In genomic region chr7:127347567-127348246, GRCh38 we compare ENCODE assay signal across 8 cellular contexts. TPM values are rescaled to one million over a fixed set of nuclear protein-coding genes. Genes with fewer than 3 reads are reported as not detected.
DNase-seq lines count a peak whose midpoint lies in the region; ATAC-seq, FAIRE-seq and TF ChIP-seq lines count a peak whose summit lies in the region.

No MANE protein-coding gene starts in this region.

- H3K27ac ChIP-seq in kidney (ENCODE audit: low read depth in 2 of 2, low read length in 2 of 2), result no peak overlapping the region

- peak; percentile 57 for TF ChIP-seq CTCF in kidney (IDR thresholded peaks at IDR 0.05; ENCODE audit: borderline replicate concordance, extremely low read depth, insufficient read depth)

- H3K36me3 ChIP-seq in kidney (ENCODE audit: control insufficient read depth in 1 of 2, insufficient read depth in 2 of 2, low read length in 2 of 2), result no peaks in the 10 kb centered on the region

- H3K9ac ChIP-seq in kidney (ENCODE audit: low read length in 2 of 2), result peak overlapping the region in 1 of 2 donors; percentile 28

- TF ChIP-seq POLR2A in GM12891 (IDR thresholded peaks at IDR 0.05; ENCODE audit: low read depth, low read length), result no peak

- DNase-seq in GM12891 (ENCODE audit: insufficient read length, low spot score), result peak; percentile 82
- peak; percentile 61 to 65 for DNase-seq in NCI-H1930 (lab: John Stamatoyannopoulos, UW)
- peak; percentile 39 for DNase-seq in activated CD4-positive, CD25-positive, alpha-beta regulatory T cell treated with anti-CD3 and anti-CD28 coated beads, Interleukin-2, amount 50 U/mL, for 16 hours (ENCODE audit: low read depth, low spot score)
- peak; percentile 64 for DNase-seq in central memory CD4-positive, alpha-beta T cell
- DNase-seq in kidney, result peak; percentile 87
- DNase-seq in stimulated activated CD4-positive, alpha-beta T cell treated with anti-CD3 and anti-CD28 coated beads, Interleukin-2, amount 100 ng/mL, for 24 hours, result peak; percentile 74 to 78
- DNase-seq in SHP77 treated with DMSO at 0.1 percent for 48 hours (lab: John Stamatoyannopoulos, UW), result no peak

- H3K4me1 ChIP-seq in kidney (ENCODE audit: control insufficient read depth in 1 of 2, insufficient read depth in 1 of 2, low read depth in 1 of 2, low read length in 2 of 2), result no peaks in the 10 kb centered on the region

- peak overlapping the region; percentile 48 to 50 for H3K4me3 ChIP-seq in kidney (ENCODE audit: low read length in 2 of 2)

- peak; percentile 99 for ATAC-seq in HG02798 (IDR thresholded peaks at IDR 0.05; ENCODE audit: poor library complexity, unreplicated experiment)

- FAIRE-seq in GM12891 (lab: Jason Lieb, UNC) (peak; percentile 62), kidney (lab: Jason Lieb, UNC) (no peak)

- intact Hi-C loops in kidney (cut with DNase I), result no loop called here

- H3K9me3 ChIP-seq in kidney (ENCODE audit: control insufficient read depth in 1 of 2, low read length in 2 of 2), result no peaks in the 10 kb centered on the region

TF ChIP-seq in GM12891, 5 proteins besides CTCF, POLR2A, EP300 and RAD21:
- TF ChIP-seq PAX5 (IDR thresholded peaks at IDR 0.05; ENCODE audit: insufficient read depth, low read length, severe bottlenecking) (no peak), SPI1 (IDR thresholded peaks at IDR 0.05; ENCODE audit: low read depth, low read length) (no peak), TAF1 (IDR thresholded peaks at IDR 0.05; ENCODE audit: low read depth, low read length) (no peak), POLR2AphosphoS5 (IDR thresholded peaks at IDR 0.05; ENCODE audit: low read depth, low read length) (no peak), POU2F2 (IDR thresholded peaks at IDR 0.05; ENCODE audit: low read depth, low read length) (no peak)

RNA-seq across cellular contexts. Expression of gene ZNF800, which starts 44.8 kb away (rescaled TPM):
- polyA plus RNA-seq in GM12891 (2012; ENCODE audit: low read depth, missing spikeins), result 10.5 TPM
- 36.8 TPM for total RNA-seq in kidney
- 4.5 TPM for polyA plus RNA-seq in kidney (ENCODE audit: insufficient read depth, low read depth, low replicate concordance)
